ENCODE assay signal across 19 cellular contexts in genomic region chr11:82458777-82459176, GRCh38.
DNase-seq lines count a peak whose midpoint lies in the region; ATAC-seq and TF ChIP-seq lines count a peak whose summit lies in the region.
"Had no signal": no experiment of that assay in that cellular context is flagged by ENCODE, and none has a peak within 500 bp of the region (broad histone marks: within the 10 kb centered on the region; RNA-seq: fewer than 3 reads in every experiment).

No MANE protein-coding gene starts in this region.

- no peak overlapping the region for H3K9ac ChIP-seq in neural progenitor cell
- H3K9ac ChIP-seq: SK-N-SH had no signal

- H3K27me3 ChIP-seq in neural progenitor cell (no peaks in the 10 kb centered on the region), heart right ventricle (no peaks in the 10 kb centered on the region)
- H3K27me3 ChIP-seq: BE2C had no signal

- no peaks in the 10 kb centered on the region for H4K20me1 ChIP-seq in neural progenitor cell (ENCODE audit: low read depth)

- peaks cover 6% of the 10 kb centered on the region for H3K4me1 ChIP-seq in neural progenitor cell
- H3K4me1 ChIP-seq in heart right ventricle, result no peaks in the 10 kb centered on the region
- H3K4me1 ChIP-seq: BE2C, Caco-2 had no signal

- DNase-seq in NCI-H1694 (lab: John Stamatoyannopoulos, UW) (peak; percentile 7), NCI-H1694 treated with DMSO at 0.1 percent for 48 hours (lab: John Stamatoyannopoulos, UW) (no peak), NCI-H69 (lab: John Stamatoyannopoulos, UW) (peak; percentile 74), glutamatergic neuron (peak; percentile 17), neural progenitor cell (ENCODE audit: low spot score) (peak; percentile 65), progenitor cell of endocrine pancreas (ENCODE audit: low spot score, unreplicated experiment) (no peak), heart right ventricle (no peak)
- DNase-seq: BE2C; Caco-2; CD4-positive, CD25-positive, alpha-beta regulatory T cell; HCEC 1CT; NCI-H2029; NCI-H510A treated with DMSO at 0.1 percent for 48 hours; PC-3; RPMI8226; SHP77 treated with DMSO at 0.1 percent for 48 hours; SK-N-SH had no signal

- no peak overlapping the region for H3K4me3 ChIP-seq in neural progenitor cell
- H3K4me3 ChIP-seq in heart right ventricle, result no peak overlapping the region
- H3K4me3 ChIP-seq: GM12878, GM23338 had no signal

- no peak overlapping the region for H3K27ac Mint-ChIP-seq in glutamatergic neuron (ENCODE audit: unreplicated experiment)
- H3K27ac Mint-ChIP-seq in neural progenitor cell, result peak overlapping the region; percentile 9
- no peak overlapping the region for H3K27ac Mint-ChIP-seq in progenitor cell of endocrine pancreas
- H3K27ac Mint-ChIP-seq: CD4-positive, CD25-positive, alpha-beta regulatory T cell; GM23338 had no signal

- peaks cover 16% of the 10 kb centered on the region for H3K4me1 Mint-ChIP-seq in glutamatergic neuron (ENCODE audit: low read depth, unreplicated experiment)
- peaks cover 12% of the 10 kb centered on the region for H3K4me1 Mint-ChIP-seq in neural progenitor cell
- H3K4me1 Mint-ChIP-seq in progenitor cell of endocrine pancreas (ENCODE audit: low read depth), result no peaks in the 10 kb centered on the region
- H3K4me1 Mint-ChIP-seq: CD4-positive, CD25-positive, alpha-beta regulatory T cell; GM23338 had no signal

- H3K9me3 ChIP-seq in neural progenitor cell (ENCODE audit: low read depth) (no peaks in the 10 kb centered on the region), heart right ventricle (peaks cover 0 to 2% (median 0%) of the 10 kb centered on the region in 11 donors)
- H3K9me3 ChIP-seq: BE2C, Caco-2, SK-N-SH had no signal

- TF ChIP-seq CTCF in glutamatergic neuron (IDR thresholded peaks at IDR 0.05; ENCODE audit: partially characterized antibody, unreplicated experiment) (no peak), neural progenitor cell (IDR thresholded peaks at IDR 0.05) (no peak), progenitor cell of endocrine pancreas (IDR thresholded peaks at IDR 0.05; ENCODE audit: unreplicated experiment) (no peak), heart right ventricle (IDR thresholded peaks at IDR 0.05) (no peak)

- H2AFZ ChIP-seq in neural progenitor cell (replicated peaks), result peak overlapping the region; percentile 73
- H2AFZ ChIP-seq: GM23338 had no signal

- ATAC-seq in heart right ventricle, result no peak
- ATAC-seq: GM12878, GM23338, PC-3 had no signal

- H3K4me3 Mint-ChIP-seq in glutamatergic neuron (ENCODE audit: unreplicated experiment) (no peak overlapping the region), neural progenitor cell (no peak overlapping the region), progenitor cell of endocrine pancreas (ENCODE audit: low read depth) (no peak overlapping the region)
- H3K4me3 Mint-ChIP-seq: CD4-positive, CD25-positive, alpha-beta regulatory T cell; GM23338 had no signal

- no peak overlapping the region for H3K27ac ChIP-seq in neural progenitor cell
- no peak overlapping the region for H3K27ac ChIP-seq in heart right ventricle

- H3K79me2 ChIP-seq in neural progenitor cell (ENCODE audit: low read depth), result no peaks in the 10 kb centered on the region

- H3K36me3 Mint-ChIP-seq in glutamatergic neuron (ENCODE audit: unreplicated experiment) (no peaks in the 10 kb centered on the region), neural progenitor cell (no peaks in the 10 kb centered on the region), progenitor cell of endocrine pancreas (ENCODE audit: insufficient read depth) (no peaks in the 10 kb centered on the region)
- H3K36me3 Mint-ChIP-seq: CD4-positive, CD25-positive, alpha-beta regulatory T cell had no signal

- no peak overlapping the region for H3K4me2 ChIP-seq in neural progenitor cell
- H3K4me2 ChIP-seq: GM23338, SK-N-SH had no signal

- intact Hi-C loops in heart right ventricle (cut with DNase I), result no loop called here

- 22 to 42% methylated on average over 4 of the region's 4 CpGs for WGBS in heart right ventricle, 2 donors

- no peaks in the 10 kb centered on the region for H3K36me3 ChIP-seq in neural progenitor cell
- no peaks in the 10 kb centered on the region for H3K36me3 ChIP-seq in heart right ventricle
- H3K36me3 ChIP-seq: BE2C had no signal

- H3F3A ChIP-seq in neural progenitor cell (ENCODE audit: low read depth), result no peaks in the 10 kb centered on the region

- no peaks in the 10 kb centered on the region for H3K9me3 Mint-ChIP-seq in glutamatergic neuron (ENCODE audit: unreplicated experiment)
- H3K9me3 Mint-ChIP-seq in neural progenitor cell, result no peaks in the 10 kb centered on the region
- H3K9me3 Mint-ChIP-seq in progenitor cell of endocrine pancreas (ENCODE audit: low read depth), result no peaks in the 10 kb centered on the region

- no peaks in the 10 kb centered on the region for H3K27me3 Mint-ChIP-seq in glutamatergic neuron (ENCODE audit: unreplicated experiment)
- H3K27me3 Mint-ChIP-seq in neural progenitor cell (ENCODE audit: insufficient read depth, low read depth), result no peaks in the 10 kb centered on the region
- peaks cover 4% of the 10 kb centered on the region for H3K27me3 Mint-ChIP-seq in progenitor cell of endocrine pancreas
- H3K27me3 Mint-ChIP-seq: CD4-positive, CD25-positive, alpha-beta regulatory T cell had no signal

Comparison
In these comparisons a context has a peak if more than half of its experiments do, and no peak if none do; other contexts are left out.
1. DNase-seq: peak in NCI-H1694 (single experiment), NCI-H69 (single experiment), glutamatergic neuron (single experiment) and neural progenitor cell (single experiment); none in NCI-H1694 treated with DMSO at 0.1 percent for 48 hours (single experiment), progenitor cell of endocrine pancreas (single experiment) and heart right ventricle (0 of 2).